Comparison of ENCODE assay signal across 9 cellular contexts in genomic region chr20:4956200-4956810, GRCh38. TPM values are rescaled to one million over a fixed set of nuclear protein-coding genes. Genes with fewer than 3 reads are reported as not detected.
DNase-seq lines count a peak whose midpoint lies in the region; ATAC-seq and TF ChIP-seq lines count a peak whose summit lies in the region.
"Had no signal": no experiment of that assay in that cellular context is flagged by ENCODE, and none has a peak within 500 bp of the region (broad histone marks: within the 10 kb centered on the region; RNA-seq: fewer than 3 reads in every experiment).

No MANE protein-coding gene starts in this region.

- ATAC-seq in effector memory CD8-positive, alpha-beta T cell (replicated peaks) = peak; percentile 70
- peak; percentile 52 to 72 for ATAC-seq in naive B cell (ENCODE audit: low read depth in 2 of 2)
- no peak for ATAC-seq in HG03354 (IDR thresholded peaks at IDR 0.05; ENCODE audit: poor library complexity, severe bottlenecking, unreplicated experiment)

- peaks cover 2 to 5% of the 10 kb centered on the region in 2 donors for H3K4me1 Mint-ChIP-seq in effector memory CD8-positive, alpha-beta T cell (ENCODE audit: low read depth in 2 of 2)
- H3K4me1 Mint-ChIP-seq in naive B cell = peaks cover 2 to 27% (median 3%) of the 10 kb centered on the region in 3 donors

- H3K36me3 Mint-ChIP-seq in effector memory CD8-positive, alpha-beta T cell (ENCODE audit: insufficient read depth) = no peaks in the 10 kb centered on the region
- H3K36me3 Mint-ChIP-seq in naive B cell = peaks cover 0 to 5% of the 10 kb centered on the region in 2 donors

- H3K9me3 ChIP-seq in Peyer's patch = no peaks in the 10 kb centered on the region

- H3K27me3 ChIP-seq in Peyer's patch = no peaks in the 10 kb centered on the region

- no peak overlapping the region for H3K4me3 ChIP-seq in Peyer's patch
- H3K4me3 ChIP-seq: skin epidermis had no signal

- peak; percentile 79 to 87 (median 82) for TF ChIP-seq CTCF in Peyer's patch (IDR thresholded peaks at IDR 0.05)

- DNase-seq in EH (ENCODE audit: low read depth) = peak; percentile 66
- peak; percentile 60 for DNase-seq in LHCN-M2 (ENCODE audit: low read depth)
- peak in 1 of 3 donors; percentile 4 for DNase-seq in Peyer's patch
- peak; percentile 7 to 23 (median 16) for DNase-seq in effector memory CD8-positive, alpha-beta T cell
- DNase-seq in naive B cell = peak; percentile 49
- no peak for DNase-seq in activated naive CD4-positive, alpha-beta T cell (lab: John Stamatoyannopoulos, UW)
- DNase-seq in stimulated activated CD4-positive, alpha-beta T cell treated with anti-CD3 and anti-CD28 coated beads, Interleukin-4, amount 100 ng/mL, for 24 hours = no peak

- no peaks in the 10 kb centered on the region for H3K9me3 Mint-ChIP-seq in effector memory CD8-positive, alpha-beta T cell
- peaks cover 0 to 1% (median 0%) of the 10 kb centered on the region in 7 donors for H3K9me3 Mint-ChIP-seq in naive B cell

- H3K27me3 Mint-ChIP-seq in effector memory CD8-positive, alpha-beta T cell = no peaks in the 10 kb centered on the region
- no peaks in the 10 kb centered on the region for H3K27me3 Mint-ChIP-seq in naive B cell

- H3K4me3 Mint-ChIP-seq in effector memory CD8-positive, alpha-beta T cell = no peak overlapping the region
- H3K4me3 Mint-ChIP-seq in naive B cell = no peak overlapping the region

- no peak for TF ChIP-seq POLR2A in Peyer's patch (IDR thresholded peaks at IDR 0.05)

- H3K27ac Mint-ChIP-seq in effector memory CD8-positive, alpha-beta T cell = no peak overlapping the region
- no peak overlapping the region for H3K27ac Mint-ChIP-seq in naive B cell

- H3K36me3 ChIP-seq in Peyer's patch = no peaks in the 10 kb centered on the region

- no peaks in the 10 kb centered on the region for H3K4me1 ChIP-seq in Peyer's patch

- H3K27ac ChIP-seq in Peyer's patch = no peak overlapping the region
- H3K27ac ChIP-seq: skin epidermis had no signal

RNA-seq across cellular contexts. Expression of gene SLC23A2, which starts 45.0 kb away (rescaled TPM):
- total RNA-seq in LHCN-M2 (2014; rRNA removed) (12.4 and 14.6 TPM in 2 replicates), Peyer's patch (10 to 100 TPM in 3 of 4 donors, 1 to 10 TPM in 1; 4.2 to 18.2 (median 11.0) TPM)
- 6.3 TPM for polyA plus RNA-seq in LHCN-M2 (2012)
- 10 to 100 TPM in 2 of 6 donors, 1 to 10 TPM in 4; 5.0 to 10.8 (median 7.1) TPM for polyA plus RNA-seq in naive B cell (ENCODE audit: low read depth in 6 of 6)

Comparison
In these comparisons a context has a peak if more than half of its experiments do, and no peak if none do; other contexts are left out.
1. DNase-seq: peak in EH (single experiment), LHCN-M2 (single experiment), effector memory CD8-positive, alpha-beta T cell (3 of 3) and naive B cell (single experiment); none in activated naive CD4-positive, alpha-beta T cell (0 of 4) and stimulated activated CD4-positive, alpha-beta T cell treated with anti-CD3 and anti-CD28 coated beads, Interleukin-4, amount 100 ng/mL, for 24 hours (single experiment).